2 cellular contexts compared by ENCODE assay signal in the genomic region with DNA sequence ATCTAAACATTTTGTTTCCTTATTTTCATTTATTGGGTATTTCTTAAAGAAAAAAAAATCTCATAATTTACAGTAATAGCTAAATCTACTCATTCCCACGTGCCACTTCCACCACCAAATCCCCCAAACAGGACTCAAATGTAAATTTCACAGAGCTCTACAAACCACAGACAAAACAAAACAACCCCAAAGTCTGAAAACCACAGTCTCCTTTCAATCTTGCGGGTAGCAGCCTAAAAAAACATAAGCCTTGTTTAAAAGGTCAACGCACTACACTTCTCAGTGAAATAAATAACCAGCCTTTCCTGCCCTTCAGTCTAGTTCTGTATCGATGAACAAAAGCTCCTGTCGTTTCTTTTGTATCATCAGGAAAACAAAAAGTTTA.
TF ChIP-seq lines count a peak whose summit lies in the region.

No MANE protein-coding gene starts in this region.

TF ChIP-seq in HEK293, 187 proteins besides CTCF, POLR2A, EP300 and RAD21 (continued from another document):
- TF ChIP-seq, protein P1, sequence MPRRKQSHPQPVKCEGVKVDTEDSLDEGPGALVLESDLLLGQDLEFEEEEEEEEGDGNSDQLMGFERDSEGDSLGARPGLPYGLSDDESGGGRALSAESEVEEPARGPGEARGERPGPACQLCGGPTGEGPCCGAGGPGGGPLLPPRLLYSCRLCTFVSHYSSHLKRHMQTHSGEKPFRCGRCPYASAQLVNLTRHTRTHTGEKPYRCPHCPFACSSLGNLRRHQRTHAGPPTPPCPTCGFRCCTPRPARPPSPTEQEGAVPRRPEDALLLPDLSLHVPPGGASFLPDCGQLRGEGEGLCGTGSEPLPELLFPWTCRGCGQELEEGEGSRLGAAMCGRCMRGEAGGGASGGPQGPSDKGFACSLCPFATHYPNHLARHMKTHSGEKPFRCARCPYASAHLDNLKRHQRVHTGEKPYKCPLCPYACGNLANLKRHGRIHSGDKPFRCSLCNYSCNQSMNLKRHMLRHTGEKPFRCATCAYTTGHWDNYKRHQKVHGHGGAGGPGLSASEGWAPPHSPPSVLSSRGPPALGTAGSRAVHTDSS (tag by site-specific recombination; IDR thresholded peaks at IDR 0.05) = no peak
- TF ChIP-seq ZXDB (tag by site-specific recombination; IDR thresholded peaks at IDR 0.05) (no peak), WT1 (tag by site-specific recombination; IDR thresholded peaks at IDR 0.05) (peak; percentile 40; the same call in 1 of the 2 replicates), ZNF24 (tag by site-specific recombination; IDR thresholded peaks at IDR 0.05) (no peak), ZNF473 (tag by site-specific recombination; IDR thresholded peaks at IDR 0.05) (no peak), ZNF18 (tag by site-specific recombination; IDR thresholded peaks at IDR 0.05) (no peak), TRIM28 (IDR thresholded peaks at IDR 0.05; ENCODE audit: borderline replicate concordance, low read length) (no peak), FEZF1 (tag by site-specific recombination; IDR thresholded peaks at IDR 0.05) (peak; percentile 57), ZSCAN30 (tag by site-specific recombination; IDR thresholded peaks at IDR 0.05) (peak; percentile 8; the same call in 1 of the 2 replicates), PRDM6 (tag by site-specific recombination; IDR thresholded peaks at IDR 0.05) (peak; percentile 32; the same call in 1 of the 2 replicates), ZNF10 (tag by site-specific recombination; IDR thresholded peaks at IDR 0.05) (no peak), ZSCAN16 (tag by site-specific recombination; IDR thresholded peaks at IDR 0.05) (peak; percentile 69; the same call in 1 of the 2 replicates), OSR2 (tag by site-specific recombination; IDR thresholded peaks at IDR 0.05) (peak; percentile 34; the same call in 1 of the 2 replicates)
- TF ChIP-seq, protein P2, sequence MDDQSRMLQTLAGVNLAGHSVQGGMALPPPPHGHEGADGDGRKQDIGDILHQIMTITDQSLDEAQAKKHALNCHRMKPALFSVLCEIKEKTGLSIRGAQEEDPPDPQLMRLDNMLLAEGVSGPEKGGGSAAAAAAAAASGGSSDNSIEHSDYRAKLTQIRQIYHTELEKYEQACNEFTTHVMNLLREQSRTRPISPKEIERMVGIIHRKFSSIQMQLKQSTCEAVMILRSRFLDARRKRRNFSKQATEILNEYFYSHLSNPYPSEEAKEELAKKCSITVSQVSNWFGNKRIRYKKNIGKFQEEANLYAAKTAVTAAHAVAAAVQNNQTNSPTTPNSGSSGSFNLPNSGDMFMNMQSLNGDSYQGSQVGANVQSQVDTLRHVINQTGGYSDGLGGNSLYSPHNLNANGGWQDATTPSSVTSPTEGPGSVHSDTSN (CRISPR knock-in tag; IDR thresholded peaks at IDR 0.05) = no peak

TF ChIP-seq in H1, 55 proteins besides CTCF, POLR2A, EP300 and RAD21 (continued from another document):
- no peak for TF ChIP-seq CTBP2 (IDR thresholded peaks at IDR 0.05; ENCODE audit: borderline replicate concordance, insufficient read depth, insufficient read length, low read length)
- TF ChIP-seq SRF (IDR thresholded peaks at IDR 0.05; ENCODE audit: low read depth, low read length) = no peak
- no peak for TF ChIP-seq TAF7 (optimal IDR thresholded peaks at IDR 0.05; ENCODE audit: borderline replicate concordance, low read depth, low read length)
- TF ChIP-seq NANOG (IDR thresholded peaks at IDR 0.05; ENCODE audit: insufficient read depth, low read depth, low read length, poor library complexity, severe bottlenecking) = no peak
- TF ChIP-seq CBX5 (IDR thresholded peaks at IDR 0.05; ENCODE audit: low read depth, low read length) = no peak
- no peak for TF ChIP-seq RNF2 (IDR thresholded peaks at IDR 0.05; ENCODE audit: borderline replicate concordance, low read depth, low read length, missing control alignments, poor library complexity, severe bottlenecking)
- no peak for TF ChIP-seq ZNF274 (IDR thresholded peaks at IDR 0.05; ENCODE audit: borderline replicate concordance, extremely low read depth, low read length)
